29 cellular contexts compared by ENCODE assay signal in genomic region chr10:52668024-52668423, GRCh38.
A peak's percentile ranks its signal among the peaks of the same experiment; 100 is the strongest.
DNase-seq lines count a peak whose midpoint lies in the region; FAIRE-seq and TF ChIP-seq lines count a peak whose summit lies in the region.
"Had no signal": no experiment of that assay in that cellular context is flagged by ENCODE, and none has a peak within 500 bp of the region (broad histone marks: within the 10 kb centered on the region; RNA-seq: fewer than 3 reads in every experiment).

No MANE protein-coding gene starts in this region.

- peak; percentile 84 for FAIRE-seq in astrocyte (lab: Jason Lieb, UNC)
- no peak for FAIRE-seq in RCC 7860 (lab: Jason Lieb, UNC)

- H4K20me1 ChIP-seq in astrocyte (ENCODE audit: insufficient read depth, low read length): no peaks in the 10 kb centered on the region

- H3K9me3 Mint-ChIP-seq in astrocyte (ENCODE audit: unreplicated experiment): peaks cover 6% of the 10 kb centered on the region
- H3K9me3 Mint-ChIP-seq in chondrocyte (ENCODE audit: low read depth): peaks cover 21% of the 10 kb centered on the region

- H3K27ac Mint-ChIP-seq in astrocyte (ENCODE audit: unreplicated experiment): no peak overlapping the region
- H3K27ac Mint-ChIP-seq in chondrocyte (ENCODE audit: unreplicated experiment): no peak overlapping the region
- H3K27ac Mint-ChIP-seq: CD4-positive, alpha-beta T cell; endodermal cell; neural progenitor cell; stimulated activated memory B cell treated with anti-CD40 and anti-IgM and Interleukin-4, amounts not matched to agents 10 μg/mL and 1 μg/mL and 100 μg/mL, for 72 hours; T-cell had no signal

- peak overlapping the region; percentile 37 for H3K27ac ChIP-seq in astrocyte (ENCODE audit: low read depth, low read length)
- no peak overlapping the region for H3K27ac ChIP-seq in spleen
- H3K27ac ChIP-seq: adrenal gland, cardiac muscle cell, coronary artery, gastroesophageal sphincter, HL-60, neural progenitor cell, parathyroid adenoma, right atrium auricular region, SJCRH30 had no signal

- H3K27me3 ChIP-seq in astrocyte (ENCODE audit: insufficient read depth, low read length): no peaks in the 10 kb centered on the region
- no peaks in the 10 kb centered on the region for H3K27me3 ChIP-seq in spleen (replicated peaks in 1 of 7)
- H3K27me3 ChIP-seq: adrenal gland, gastroesophageal sphincter, neural progenitor cell, right atrium auricular region, SJCRH30 had no signal

- H3K36me3 ChIP-seq in astrocyte (ENCODE audit: insufficient read depth, low read length) (no peaks in the 10 kb centered on the region), spleen (no peaks in the 10 kb centered on the region)
- H3K36me3 ChIP-seq: adrenal gland, cardiac muscle cell, gastroesophageal sphincter, neural progenitor cell, right atrium auricular region, SJCRH30 had no signal

- DNase-seq in AG20443 (ENCODE audit: low spot score) (peak; percentile 30), HT1080 (ENCODE audit: low read depth) (peak; percentile 68), astrocyte (ENCODE audit: low read depth) (peak; percentile 25), iris pigment epithelial cell (ENCODE audit: low read depth) (peak; percentile 2), RCC 7860 (ENCODE audit: low spot score) (no peak), spleen (no peak), chondrocyte (ENCODE audit: low spot score) (no peak)
- no peak for DNase-seq in stimulated activated CD4-positive, alpha-beta T cell treated with anti-CD3 and anti-CD28 coated beads, Interleukin-4, amount 100 ng/mL, for 24 hours
- DNase-seq: activated CD4-positive, alpha-beta T cell treated with anti-CD3 and anti-CD28 coated beads, Interleukin-2, amount 50 U/mL, for 4 hours; activated naive CD4-positive, alpha-beta T cell treated with Interleukin-2 at 50 U/mL for 16 hours; adrenal gland; CD4-positive, alpha-beta T cell; endodermal cell; hippocampal formation; left colon; mesenchymal stem cell; NCI-H1092; NCI-H187 treated with DMSO at 0.1 percent for 48 hours; NCI-H526; SJCRH30; T-cell had no signal

- WGBS in spleen, 5 donors: 60 to 79% (median 71%) methylated on average over 2 of the region's 2 CpGs

- no peak for TF ChIP-seq CTCF in astrocyte (IDR thresholded peaks at IDR 0.05; ENCODE audit: insufficient read depth, low read depth, low read length)
- no peak for TF ChIP-seq CTCF in spleen (IDR thresholded peaks at IDR 0.05 in 8 of 11, conservative IDR thresholded peaks at IDR 0.05 in 3 of 11)
- no peak for TF ChIP-seq CTCF in chondrocyte (IDR thresholded peaks at IDR 0.05)

- H3K4me3 Mint-ChIP-seq in astrocyte (ENCODE audit: unreplicated experiment): no peak overlapping the region
- no peak overlapping the region for H3K4me3 Mint-ChIP-seq in chondrocyte (ENCODE audit: unreplicated experiment)
- H3K4me3 Mint-ChIP-seq: CD4-positive, alpha-beta T cell; endodermal cell; neural progenitor cell; stimulated activated memory B cell treated with anti-CD40 and anti-IgM and Interleukin-4, amounts not matched to agents 10 μg/mL and 1 μg/mL and 100 μg/mL, for 72 hours; T-cell had no signal

- H3K9me3 ChIP-seq in astrocyte (ENCODE audit: insufficient read depth, low read depth, low read length) (no peaks in the 10 kb centered on the region), spleen (peaks cover 0 to 23% (median 15%) of the 10 kb centered on the region in 8 donors)
- H3K9me3 ChIP-seq: SJCRH30 had no signal

- intact Hi-C loops in spleen (cut with DNase I; ENCODE audit: low total_unique reads): no loop called here

- no peak overlapping the region for H3K4me3 ChIP-seq in astrocyte (ENCODE audit: insufficient read depth, low read depth, low read length)
- no peak overlapping the region for H3K4me3 ChIP-seq in spleen
- H3K4me3 ChIP-seq: adrenal gland, cardiac muscle cell, coronary artery, gastroesophageal sphincter, neural progenitor cell, right atrium auricular region, SJCRH30 had no signal

- H3K4me1 ChIP-seq in astrocyte (ENCODE audit: insufficient read depth, low read length) (no peaks in the 10 kb centered on the region), spleen (no peaks in the 10 kb centered on the region)
- H3K4me1 ChIP-seq: adrenal gland, gastroesophageal sphincter, neural progenitor cell, parathyroid adenoma, right atrium auricular region, SJCRH30 had no signal

- no peak overlapping the region for H2AFZ ChIP-seq in astrocyte (ENCODE audit: low read depth, low read length)
- H2AFZ ChIP-seq: neural progenitor cell, parathyroid adenoma had no signal

- no peak for TF ChIP-seq POLR2A in spleen (IDR thresholded peaks at IDR 0.05)

- no peaks in the 10 kb centered on the region for H3K4me1 Mint-ChIP-seq in astrocyte (ENCODE audit: low read depth, unreplicated experiment)
- no peaks in the 10 kb centered on the region for H3K4me1 Mint-ChIP-seq in chondrocyte (ENCODE audit: low read depth)
- H3K4me1 Mint-ChIP-seq: endodermal cell; neural progenitor cell; stimulated activated memory B cell treated with anti-CD40 and anti-IgM and Interleukin-4, amounts not matched to agents 10 μg/mL and 1 μg/mL and 100 μg/mL, for 72 hours; T-cell had no signal

- H3K4me2 ChIP-seq in astrocyte (ENCODE audit: low read length): peak overlapping the region; percentile 20
- H3K4me2 ChIP-seq: neural progenitor cell had no signal

- no peaks in the 10 kb centered on the region for H3K79me2 ChIP-seq in astrocyte (ENCODE audit: insufficient read depth, low read length)
- H3K79me2 ChIP-seq: parathyroid adenoma had no signal

- H3K27me3 Mint-ChIP-seq in astrocyte (ENCODE audit: low read depth, unreplicated experiment) (no peaks in the 10 kb centered on the region), chondrocyte (ENCODE audit: low read depth) (no peaks in the 10 kb centered on the region)
- H3K27me3 Mint-ChIP-seq: CD4-positive, alpha-beta T cell; stimulated activated memory B cell treated with anti-CD40 and anti-IgM and Interleukin-4, amounts not matched to agents 10 μg/mL and 1 μg/mL and 100 μg/mL, for 72 hours; T-cell had no signal

- no peaks in the 10 kb centered on the region for H3K36me3 Mint-ChIP-seq in astrocyte (ENCODE audit: low read depth, unreplicated experiment)
- peaks cover 5% of the 10 kb centered on the region for H3K36me3 Mint-ChIP-seq in chondrocyte (ENCODE audit: low read depth)
- H3K36me3 Mint-ChIP-seq: neural progenitor cell; stimulated activated memory B cell treated with anti-CD40 and anti-IgM and Interleukin-4, amounts not matched to agents 10 μg/mL and 1 μg/mL and 100 μg/mL, for 72 hours; T-cell had no signal

- H3K9ac ChIP-seq in astrocyte (ENCODE audit: low read length): no peak overlapping the region
- H3K9ac ChIP-seq: neural progenitor cell, parathyroid adenoma had no signal

Comparison
In these comparisons a context has a peak if more than half of its experiments do, and no peak if none do; other contexts are left out.
1. DNase-seq: peak in AG20443 (single experiment), HT1080 (single experiment), astrocyte (single experiment) and iris pigment epithelial cell (single experiment); none in RCC 7860 (single experiment), spleen (single experiment), chondrocyte (single experiment) and stimulated activated CD4-positive, alpha-beta T cell treated with anti-CD3 and anti-CD28 coated beads, Interleukin-4, amount 100 ng/mL, for 24 hours (single experiment).